ENCODE assay signal across 8 cellular contexts in the genomic region with DNA sequence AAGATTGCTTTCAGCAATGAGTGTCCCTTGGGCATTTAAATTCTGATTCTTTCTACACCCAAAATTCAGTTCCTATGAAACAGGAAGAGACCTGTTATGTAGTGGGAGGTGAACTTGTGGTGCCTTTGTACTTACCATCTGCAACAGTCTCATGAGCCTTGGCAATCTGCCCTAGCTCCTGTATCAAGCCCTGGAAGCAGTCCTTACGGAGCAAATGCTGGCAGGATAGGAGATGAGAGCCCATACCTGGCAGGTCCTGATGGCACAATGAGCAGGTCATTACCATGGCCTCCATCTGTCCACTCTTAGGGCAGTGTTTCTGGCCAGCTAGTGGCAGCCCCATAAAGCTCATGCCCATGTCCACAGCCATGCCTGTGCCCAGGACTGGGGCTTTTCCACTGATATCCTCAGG. TPM values are rescaled to one million over a fixed set of nuclear protein-coding genes. Genes with fewer than 3 reads are reported as not detected.
DNase-seq lines count a peak whose midpoint lies in the region; ATAC-seq and TF ChIP-seq lines count a peak whose summit lies in the region.

No MANE protein-coding gene starts in this region.

- H3K4me3 Mint-ChIP-seq in MCF 10A (ENCODE audit: unreplicated experiment) (peak overlapping the region; percentile 21), immature natural killer cell (no peak overlapping the region)

- CTCF ChIA-PET in MCF 10A (lab: Yijun Ruan, JAX): interaction anchor here (0.7 to 2.0 kb wide), 3 partner anchors 10 to 244 kb away, joined by 3 to 8 read pairs (median 3); a partner anchor contains a TSS

- H3K9me3 ChIP-seq in left lung (no peaks in the 10 kb centered on the region), transverse colon (no peaks in the 10 kb centered on the region)

- TF ChIP-seq CTCF in MCF 10A (IDR thresholded peaks at IDR 0.05; ENCODE audit: unreplicated experiment): no peak
- no peak for TF ChIP-seq CTCF in left lung (IDR thresholded peaks at IDR 0.05)
- no peak for TF ChIP-seq CTCF in transverse colon (IDR thresholded peaks at IDR 0.05)

- TF ChIP-seq EP300 in transverse colon (IDR thresholded peaks at IDR 0.05; ENCODE audit: low read depth): no peak

- H3K4me1 ChIP-seq in left lung (peaks cover 5 to 9% of the 10 kb centered on the region in 2 donors), transverse colon (peaks cover 6 to 15% (median 9%) of the 10 kb centered on the region in 4 donors)

- H3K27me3 ChIP-seq in left lung (no peaks in the 10 kb centered on the region), transverse colon (no peaks in the 10 kb centered on the region)

- H3K27ac Mint-ChIP-seq in MCF 10A (ENCODE audit: low read depth, unreplicated experiment) (peak overlapping the region; percentile 91), immature natural killer cell (no peak overlapping the region)

- H3K27ac ChIP-seq in left lung (peak overlapping the region; percentile 24 to 77), transverse colon (peak overlapping the region; percentile 59 to 82 (median 78))

- intact Hi-C loops in MCF 10A (cut with micrococcal nuclease): loop anchor here (1.0 to 5.0 kb wide), 3 partner anchors 67 to 344 kb away; no protein-coding TSS in a partner anchor
- intact Hi-C loops in left lung (cut with DNase I): no loop called here
- intact Hi-C loops in transverse colon (cut with DNase I; ENCODE audit: low total_unique reads): no loop called here

- DNase-seq in NCI-H2029 treated with DMSO at 0.1 percent for 48 hours (lab: John Stamatoyannopoulos, UW) (peak; percentile 25), NCI-H2029 (lab: John Stamatoyannopoulos, UW) (no peak), MCF 10A (ENCODE audit: unreplicated experiment) (peak; percentile 74), left lung (no peak), transverse colon (no peak), immature natural killer cell (no peak)

- H3K36me3 Mint-ChIP-seq in MCF 10A (ENCODE audit: insufficient read depth, unreplicated experiment) (peaks cover 50% of the 10 kb centered on the region), immature natural killer cell (peaks cover 4 to 25% (median 23%) of the 10 kb centered on the region in 3 donors)

- H3K4me3 ChIP-seq in left lung (no peak overlapping the region), transverse colon (no peak overlapping the region)

- ATAC-seq in left lung (peak; percentile 60), GM19463 (IDR thresholded peaks at IDR 0.05; ENCODE audit: unreplicated experiment) (no peak), GM18519 (IDR thresholded peaks at IDR 0.05; ENCODE audit: low FRiP score, unreplicated experiment) (no peak)

- H3K9me3 Mint-ChIP-seq in MCF 10A (ENCODE audit: unreplicated experiment): no peaks in the 10 kb centered on the region
- no peaks in the 10 kb centered on the region for H3K9me3 Mint-ChIP-seq in immature natural killer cell

- H3K36me3 ChIP-seq in left lung (peaks cover 0 to 40% of the 10 kb centered on the region in 2 donors), transverse colon (no peaks in the 10 kb centered on the region)

- POLR2A ChIA-PET in MCF 10A (lab: Yijun Ruan, JAX): interaction anchor here (0.8 to 4.9 kb wide), 7 partner anchors 10 to 467 kb away, joined by 3 to 63 read pairs (median 3); a partner anchor contains a TSS

- H3K4me1 Mint-ChIP-seq in MCF 10A (ENCODE audit: insufficient read depth, unreplicated experiment): peaks cover 15% of the 10 kb centered on the region
- H3K4me1 Mint-ChIP-seq in immature natural killer cell: no peaks in the 10 kb centered on the region

- in situ Hi-C loops in transverse colon (cut with MboI; ENCODE audit: low pct_ligation_motif_present in 1 of 4, low pct_unique_long_range_greater_than_20kb in 1 of 4, low sequenced_read_pairs in 3 of 4): no loop called here

- H3K27me3 Mint-ChIP-seq in MCF 10A (ENCODE audit: insufficient read depth, unreplicated experiment): no peaks in the 10 kb centered on the region
- no peaks in the 10 kb centered on the region for H3K27me3 Mint-ChIP-seq in immature natural killer cell (ENCODE audit: low read depth in 3 of 3)

- BruUV-seq in MCF 10A (replicated peaks; lab: Mats Ljungman, UMichigan): no TSS peak

- 0% methylated on average over 1 of the region's 1 CpG; no CpG with 5 or more reads in 1 of the 2 donors for WGBS in transverse colon (ENCODE audit: low coverage in 1 of 2), 2 donors

- no peak for TF ChIP-seq POLR2A in transverse colon (IDR thresholded peaks at IDR 0.05)

RNA-seq across cellular contexts. Expression of a gene that starts 10.8 kb away (rescaled TPM):
- total RNA-seq in MCF 10A (2022): 27.3 and 27.4 TPM in 2 replicates
- total RNA-seq in left lung: 10 to 100 TPM in 1 of 2 donors, 1 to 10 TPM in 1; 7.3 to 14.3 TPM
- total RNA-seq in transverse colon: 10 to 100 TPM; 11.7 to 19.7 (median 14.3) TPM
- under 1 TPM; 0.48 to 0.97 (median 0.55) TPM for polyA plus RNA-seq in immature natural killer cell

RNA-seq across cellular contexts. Expression of a gene that starts 10.9 kb away (rescaled TPM):
- total RNA-seq in MCF 10A (2022): 1,377 TPM in 2 replicates
- total RNA-seq in left lung: 100 to 1,000 TPM; 724 to 741 TPM
- 100 to 1,000 TPM; 462 to 843 (median 770) TPM for total RNA-seq in transverse colon
- polyA plus RNA-seq in immature natural killer cell: 1,000 to 10,000 TPM; 1,341 to 3,208 (median 1,820) TPM

Comparison
In these comparisons a context has a peak if more than half of its experiments do, and no peak if none do; other contexts are left out.
1. DNase-seq: peak in NCI-H2029 treated with DMSO at 0.1 percent for 48 hours (single experiment) and MCF 10A (single experiment); none in NCI-H2029 (single experiment), left lung (0 of 2), transverse colon (single experiment) and immature natural killer cell (0 of 3).